Comparison of ENCODE assay signal across 18 cellular contexts in genomic region chr12:27104546-27104945, GRCh38. TPM values are rescaled to one million over a fixed set of nuclear protein-coding genes. Genes with fewer than 3 reads are reported as not detected.
DNase-seq lines count a peak whose midpoint lies in the region; ATAC-seq and TF ChIP-seq lines count a peak whose summit lies in the region.
"Had no signal": no experiment of that assay in that cellular context is flagged by ENCODE, and none has a peak within 500 bp of the region (broad histone marks: within the 10 kb centered on the region; RNA-seq: fewer than 3 reads in every experiment).

No MANE protein-coding gene starts in this region.

- TF ChIP-seq CTCF in fibroblast of villous mesenchyme (IDR thresholded peaks at IDR 0.05; ENCODE audit: insufficient read depth, low read depth, low read length) = no peak
- TF ChIP-seq CTCF in GM20000 (IDR thresholded peaks at IDR 0.05; ENCODE audit: extremely low read depth, missing control alignments) = no peak

- ATAC-seq in HG02588 (IDR thresholded peaks at IDR 0.05; ENCODE audit: unreplicated experiment) = no peak
- ATAC-seq: A549, Right ventricle myocardium inferior had no signal

- peak; percentile 56 for DNase-seq in EH (ENCODE audit: low read depth)
- DNase-seq in SW480 (ENCODE audit: low spot score) = peak; percentile 87
- peak; percentile 41 for DNase-seq in fibroblast of villous mesenchyme (ENCODE audit: low read depth)
- DNase-seq in non-pigmented ciliary epithelial cell (ENCODE audit: low read depth) = peak; percentile 18
- DNase-seq in ureter (ENCODE audit: low spot score) = no peak
- no peak for DNase-seq in NCI-H1417 treated with DMSO at 0.1 percent for 48 hours (lab: John Stamatoyannopoulos, UW)
- DNase-seq in GM20000 (ENCODE audit: low spot score) = no peak
- DNase-seq: DND-41, MV-4-11, NCI-H187, NCI-H2227 treated with DMSO at 0.1 percent for 48 hours, NCI-H510A treated with DMSO at 0.1 percent for 48 hours, NCI-H774 had no signal

- H3K4me3 ChIP-seq in fibroblast of villous mesenchyme (ENCODE audit: low read depth, low read length) = no peak overlapping the region
- H3K4me3 ChIP-seq: A549, HAP-1 had no signal

RNA-seq across cellular contexts. Expression of gene C12orf71, which starts 22.2 kb away (rescaled TPM):
- total RNA-seq in fibroblast of villous mesenchyme (not detected in 2 replicates), ureter (not detected)
- total RNA-seq: OCI-LY7, Right ventricle myocardium inferior had no signal

Comparison
In these comparisons a context has a peak if more than half of its experiments do, and no peak if none do; other contexts are left out.
1. DNase-seq: peak in EH (single experiment), SW480 (single experiment), fibroblast of villous mesenchyme (single experiment) and non-pigmented ciliary epithelial cell (single experiment); none in ureter (single experiment), NCI-H1417 treated with DMSO at 0.1 percent for 48 hours (single experiment) and GM20000 (single experiment).